ENCODE assay signal across 7 cellular contexts in genomic region chr5:73446631-73447233, GRCh38. TPM values are rescaled to one million over a fixed set of nuclear protein-coding genes. Genes with fewer than 3 reads are reported as not detected.
A peak's percentile ranks its signal among the peaks of the same experiment; 100 is the strongest.
DNase-seq lines count a peak whose midpoint lies in the region; ATAC-seq and TF ChIP-seq lines count a peak whose summit lies in the region.

No MANE protein-coding gene starts in this region.

- H3K4me3 ChIP-seq in coronary artery (peak overlapping the region; percentile 68), osteoblast (ENCODE audit: insufficient read depth, low read length) (peak overlapping the region; percentile 96)

- peaks cover 8% of the 10 kb centered on the region for H4K20me1 ChIP-seq in osteoblast (ENCODE audit: insufficient read depth, low read length)

- H3K27ac ChIP-seq in coronary artery (no peak overlapping the region), osteoblast (ENCODE audit: low read depth, low read length) (peak overlapping the region; percentile 47)

- peaks cover 54% of the 10 kb centered on the region for H3K79me2 ChIP-seq in osteoblast (ENCODE audit: insufficient read depth, low read length)

- DNase-seq in GM03348 (ENCODE audit: low spot score) = peak; percentile 19
- peak; percentile 16 for DNase-seq in NCI-H526 treated with DMSO at 0.1 percent for 48 hours (lab: John Stamatoyannopoulos, UW)
- no peak for DNase-seq in coronary artery (ENCODE audit: low spot score)
- DNase-seq in osteoblast (ENCODE audit: insufficient read length, low spot score, missing footprints) = no peak
- DNase-seq in omental fat pad (ENCODE audit: low spot score) = no peak
- no peak for DNase-seq in midbrain (lab: John Stamatoyannopoulos, UW)

- peaks cover 7% of the 10 kb centered on the region for H3K27me3 ChIP-seq in osteoblast (ENCODE audit: insufficient read depth, low read length)

- H3K9me3 ChIP-seq in osteoblast (ENCODE audit: low read depth, low read length) = no peaks in the 10 kb centered on the region

- H3K4me1 ChIP-seq in osteoblast (ENCODE audit: insufficient read depth, low read length) = peaks cover 19% of the 10 kb centered on the region

- peak overlapping the region; percentile 84 for H3K4me2 ChIP-seq in osteoblast (ENCODE audit: insufficient read depth, low read length)

- peaks cover 10% of the 10 kb centered on the region for H3K36me3 ChIP-seq in osteoblast (ENCODE audit: insufficient read depth, low read length)

- H2AFZ ChIP-seq in osteoblast (ENCODE audit: low read length) = no peak overlapping the region

- TF ChIP-seq CTCF in coronary artery (IDR thresholded peaks at IDR 0.05) (no peak), osteoblast (IDR thresholded peaks at IDR 0.05; ENCODE audit: extremely low read depth, low read depth, low read length) (no peak), omental fat pad (IDR thresholded peaks at IDR 0.05) (no peak)

- no peak for ATAC-seq in omental fat pad (ENCODE audit: low FRiP score)
- no peak for ATAC-seq in GM19467 (IDR thresholded peaks at IDR 0.05; ENCODE audit: unreplicated experiment)

RNA-seq across cellular contexts. Expression of gene FOXD1, which starts 1.8 kb away (rescaled TPM):
- total RNA-seq in osteoblast (12.7 and 17.0 TPM in 2 replicates), omental fat pad (under 1 TPM in 1 of 4 donors, not detected in 3; 0.63 TPM)

RNA-seq across cellular contexts. Expression of gene BTF3, which starts 51.5 kb away (rescaled TPM):
- total RNA-seq in osteoblast = 207 and 218 TPM in 2 replicates
- 100 to 1,000 TPM; 407 to 480 (median 449) TPM for total RNA-seq in omental fat pad

Comparison
In these comparisons a context has a peak if more than half of its experiments do, and no peak if none do; other contexts are left out.
1. DNase-seq: peak in GM03348 (single experiment) and NCI-H526 treated with DMSO at 0.1 percent for 48 hours (single experiment); none in coronary artery (single experiment), osteoblast (single experiment), omental fat pad (single experiment) and midbrain (single experiment).